ENCODE assay signal across 1 cellular context in the genomic region with DNA sequence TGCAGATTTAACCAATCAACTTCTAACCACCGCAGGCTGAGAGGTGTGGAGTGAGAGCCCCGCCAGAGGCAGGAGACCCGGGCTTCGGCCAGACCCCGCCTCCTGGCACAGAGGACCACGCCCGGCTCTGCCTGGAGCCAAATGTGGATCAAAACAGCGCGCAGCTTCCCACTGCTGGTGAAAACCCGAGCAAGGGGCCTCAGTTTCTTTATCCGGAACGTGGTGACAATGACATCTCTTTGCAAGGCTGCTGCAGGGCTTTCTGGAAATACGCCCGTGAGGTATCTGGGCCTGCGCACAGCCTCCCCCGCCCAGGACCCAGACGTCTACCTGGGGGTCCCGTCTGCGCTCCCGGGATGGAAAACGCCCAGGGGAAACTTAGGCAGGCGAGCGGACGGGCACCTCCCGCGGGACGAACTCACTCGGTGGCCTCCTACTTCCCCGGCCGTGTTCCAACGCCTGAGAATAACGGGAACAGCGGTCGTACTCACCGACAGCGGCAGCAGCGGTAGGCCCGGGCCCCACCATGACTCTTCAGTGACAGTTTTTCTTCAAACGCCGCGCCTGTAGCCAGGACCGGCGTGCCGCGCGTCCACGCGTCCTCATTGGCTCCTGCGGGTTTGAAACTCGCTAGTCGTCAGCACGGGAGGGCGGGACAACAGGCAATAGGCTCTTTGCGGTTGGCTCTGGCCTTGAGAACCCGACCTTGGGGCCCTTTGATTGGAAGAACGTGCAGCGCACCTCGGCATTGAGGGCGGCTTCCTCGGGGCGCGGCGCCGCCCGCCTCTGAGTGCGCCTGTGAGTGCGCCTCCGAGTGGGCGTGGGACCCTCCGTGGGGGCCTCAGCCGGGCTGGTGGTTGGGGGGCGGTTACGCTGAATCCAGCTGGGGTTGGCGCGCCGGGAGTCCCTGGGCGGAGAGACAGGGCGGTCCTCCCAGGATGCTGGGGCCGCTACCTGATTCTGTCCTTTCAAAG.
TF ChIP-seq lines count a peak whose summit lies in the region.

A gene with protein sequence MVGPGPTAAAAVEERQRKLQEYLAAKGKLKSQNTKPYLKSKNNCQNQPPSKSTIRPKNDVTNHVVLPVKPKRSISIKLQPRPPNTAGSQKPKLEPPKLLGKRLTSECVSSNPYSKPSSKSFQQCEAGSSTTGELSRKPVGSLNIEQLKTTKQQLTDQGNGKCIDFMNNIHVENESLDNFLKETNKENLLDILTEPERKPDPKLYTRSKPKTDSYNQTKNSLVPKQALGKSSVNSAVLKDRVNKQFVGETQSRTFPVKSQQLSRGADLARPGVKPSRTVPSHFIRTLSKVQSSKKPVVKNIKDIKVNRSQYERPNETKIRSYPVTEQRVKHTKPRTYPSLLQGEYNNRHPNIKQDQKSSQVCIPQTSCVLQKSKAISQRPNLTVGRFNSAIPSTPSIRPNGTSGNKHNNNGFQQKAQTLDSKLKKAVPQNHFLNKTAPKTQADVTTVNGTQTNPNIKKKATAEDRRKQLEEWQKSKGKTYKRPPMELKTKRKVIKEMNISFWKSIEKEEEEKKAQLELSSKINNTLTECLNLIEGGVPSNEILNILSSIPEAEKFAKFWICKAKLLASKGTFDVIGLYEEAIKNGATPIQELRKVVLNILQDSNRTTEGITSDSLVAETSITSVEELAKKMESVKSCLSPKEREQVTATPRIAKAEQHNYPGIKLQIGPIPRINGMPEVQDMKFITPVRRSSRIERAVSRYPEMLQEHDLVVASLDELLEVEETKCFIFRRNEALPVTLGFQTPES (minus strand): TSS at position 539 of the 974 bp plus-strand sequence. CDS start 11 bp downstream, at position 528.

TF ChIP-seq in GM12878, 131 proteins besides CTCF, POLR2A, EP300 and RAD21 (continued from another document and continues in another):
- TF ChIP-seq, protein P1, sequence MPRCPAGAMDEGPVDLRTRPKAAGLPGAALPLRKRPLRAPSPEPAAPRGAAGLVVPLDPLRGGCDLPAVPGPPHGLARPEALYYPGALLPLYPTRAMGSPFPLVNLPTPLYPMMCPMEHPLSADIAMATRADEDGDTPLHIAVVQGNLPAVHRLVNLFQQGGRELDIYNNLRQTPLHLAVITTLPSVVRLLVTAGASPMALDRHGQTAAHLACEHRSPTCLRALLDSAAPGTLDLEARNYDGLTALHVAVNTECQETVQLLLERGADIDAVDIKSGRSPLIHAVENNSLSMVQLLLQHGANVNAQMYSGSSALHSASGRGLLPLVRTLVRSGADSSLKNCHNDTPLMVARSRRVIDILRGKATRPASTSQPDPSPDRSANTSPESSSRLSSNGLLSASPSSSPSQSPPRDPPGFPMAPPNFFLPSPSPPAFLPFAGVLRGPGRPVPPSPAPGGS (IDR thresholded peaks at IDR 0.05; ENCODE audit: borderline replicate concordance, insufficient read depth, low read depth, low read length, poor library complexity, severe bottlenecking): no peak
- no peak for TF ChIP-seq CHD1 (IDR thresholded peaks at IDR 0.05; ENCODE audit: low read depth, low read length)
- no peak for TF ChIP-seq MYB (IDR thresholded peaks at IDR 0.05; ENCODE audit: borderline replicate concordance, low read depth, low read length)
- peak; percentile 39; the same call in 1 of the 2 replicates for TF ChIP-seq TAF1 (IDR thresholded peaks at IDR 0.05; ENCODE audit: borderline replicate concordance, low read depth, low read length)
- TF ChIP-seq SIN3A (IDR thresholded peaks at IDR 0.05; ENCODE audit: low read depth, low read length): peak; percentile 100
- TF ChIP-seq, protein P2, sequence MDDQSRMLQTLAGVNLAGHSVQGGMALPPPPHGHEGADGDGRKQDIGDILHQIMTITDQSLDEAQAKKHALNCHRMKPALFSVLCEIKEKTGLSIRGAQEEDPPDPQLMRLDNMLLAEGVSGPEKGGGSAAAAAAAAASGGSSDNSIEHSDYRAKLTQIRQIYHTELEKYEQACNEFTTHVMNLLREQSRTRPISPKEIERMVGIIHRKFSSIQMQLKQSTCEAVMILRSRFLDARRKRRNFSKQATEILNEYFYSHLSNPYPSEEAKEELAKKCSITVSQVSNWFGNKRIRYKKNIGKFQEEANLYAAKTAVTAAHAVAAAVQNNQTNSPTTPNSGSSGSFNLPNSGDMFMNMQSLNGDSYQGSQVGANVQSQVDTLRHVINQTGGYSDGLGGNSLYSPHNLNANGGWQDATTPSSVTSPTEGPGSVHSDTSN (IDR thresholded peaks at IDR 0.05; ENCODE audit: insufficient replicate concordance, low read depth, low read length): no peak
- no peak for TF ChIP-seq SUZ12 (IDR thresholded peaks at IDR 0.05; ENCODE audit: unreplicated experiment)
- TF ChIP-seq CREM (IDR thresholded peaks at IDR 0.05; ENCODE audit: low read depth): peak; percentile 92
- no peak; the same call in 1 of the 2 replicates for TF ChIP-seq EED (IDR thresholded peaks at IDR 0.05; ENCODE audit: low read depth)
- TF ChIP-seq, protein P3, sequence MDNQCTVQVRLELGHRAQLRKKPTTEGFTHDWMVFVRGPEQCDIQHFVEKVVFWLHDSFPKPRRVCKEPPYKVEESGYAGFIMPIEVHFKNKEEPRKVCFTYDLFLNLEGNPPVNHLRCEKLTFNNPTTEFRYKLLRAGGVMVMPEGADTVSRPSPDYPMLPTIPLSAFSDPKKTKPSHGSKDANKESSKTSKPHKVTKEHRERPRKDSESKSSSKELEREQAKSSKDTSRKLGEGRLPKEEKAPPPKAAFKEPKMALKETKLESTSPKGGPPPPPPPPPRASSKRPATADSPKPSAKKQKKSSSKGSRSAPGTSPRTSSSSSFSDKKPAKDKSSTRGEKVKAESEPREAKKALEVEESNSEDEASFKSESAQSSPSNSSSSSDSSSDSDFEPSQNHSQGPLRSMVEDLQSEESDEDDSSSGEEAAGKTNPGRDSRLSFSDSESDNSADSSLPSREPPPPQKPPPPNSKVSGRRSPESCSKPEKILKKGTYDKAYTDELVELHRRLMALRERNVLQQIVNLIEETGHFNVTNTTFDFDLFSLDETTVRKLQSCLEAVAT (IDR thresholded peaks at IDR 0.05): no peak; the same call in 1 of the 2 replicates
- TF ChIP-seq BMI1 (IDR thresholded peaks at IDR 0.05; ENCODE audit: borderline replicate concordance): no peak
- TF ChIP-seq, protein P4, sequence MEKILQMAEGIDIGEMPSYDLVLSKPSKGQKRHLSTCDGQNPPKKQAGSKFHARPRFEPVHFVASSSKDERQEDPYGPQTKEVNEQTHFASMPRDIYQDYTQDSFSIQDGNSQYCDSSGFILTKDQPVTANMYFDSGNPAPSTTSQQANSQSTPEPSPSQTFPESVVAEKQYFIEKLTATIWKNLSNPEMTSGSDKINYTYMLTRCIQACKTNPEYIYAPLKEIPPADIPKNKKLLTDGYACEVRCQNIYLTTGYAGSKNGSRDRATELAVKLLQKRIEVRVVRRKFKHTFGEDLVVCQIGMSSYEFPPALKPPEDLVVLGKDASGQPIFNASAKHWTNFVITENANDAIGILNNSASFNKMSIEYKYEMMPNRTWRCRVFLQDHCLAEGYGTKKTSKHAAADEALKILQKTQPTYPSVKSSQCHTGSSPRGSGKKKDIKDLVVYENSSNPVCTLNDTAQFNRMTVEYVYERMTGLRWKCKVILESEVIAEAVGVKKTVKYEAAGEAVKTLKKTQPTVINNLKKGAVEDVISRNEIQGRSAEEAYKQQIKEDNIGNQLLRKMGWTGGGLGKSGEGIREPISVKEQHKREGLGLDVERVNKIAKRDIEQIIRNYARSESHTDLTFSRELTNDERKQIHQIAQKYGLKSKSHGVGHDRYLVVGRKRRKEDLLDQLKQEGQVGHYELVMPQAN (conservative IDR thresholded peaks at IDR 0.05): peak; percentile 100
- TF ChIP-seq RCOR1 (conservative IDR thresholded peaks at IDR 0.05; ENCODE audit: low read depth, low read length): 0 out of 2 replicates have a peak, but pooled peaks have one; percentile 49
- no peak for TF ChIP-seq NFIC (IDR thresholded peaks at IDR 0.05; ENCODE audit: low read depth, low read length)
- peak; percentile 95 for TF ChIP-seq CHD2 (IDR thresholded peaks at IDR 0.05; ENCODE audit: borderline replicate concordance, low read depth, low read length)
- TF ChIP-seq, protein P5, sequence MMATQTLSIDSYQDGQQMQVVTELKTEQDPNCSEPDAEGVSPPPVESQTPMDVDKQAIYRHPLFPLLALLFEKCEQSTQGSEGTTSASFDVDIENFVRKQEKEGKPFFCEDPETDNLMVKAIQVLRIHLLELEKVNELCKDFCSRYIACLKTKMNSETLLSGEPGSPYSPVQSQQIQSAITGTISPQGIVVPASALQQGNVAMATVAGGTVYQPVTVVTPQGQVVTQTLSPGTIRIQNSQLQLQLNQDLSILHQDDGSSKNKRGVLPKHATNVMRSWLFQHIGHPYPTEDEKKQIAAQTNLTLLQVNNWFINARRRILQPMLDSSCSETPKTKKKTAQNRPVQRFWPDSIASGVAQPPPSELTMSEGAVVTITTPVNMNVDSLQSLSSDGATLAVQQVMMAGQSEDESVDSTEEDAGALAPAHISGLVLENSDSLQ (IDR thresholded peaks at IDR 0.05): peak; percentile 47; the same call in 1 of the 2 replicates
- TF ChIP-seq BACH1 (IDR thresholded peaks at IDR 0.05; ENCODE audit: borderline replicate concordance): peak; percentile 63; the same call in 1 of the 2 replicates
- TF ChIP-seq, protein P6, sequence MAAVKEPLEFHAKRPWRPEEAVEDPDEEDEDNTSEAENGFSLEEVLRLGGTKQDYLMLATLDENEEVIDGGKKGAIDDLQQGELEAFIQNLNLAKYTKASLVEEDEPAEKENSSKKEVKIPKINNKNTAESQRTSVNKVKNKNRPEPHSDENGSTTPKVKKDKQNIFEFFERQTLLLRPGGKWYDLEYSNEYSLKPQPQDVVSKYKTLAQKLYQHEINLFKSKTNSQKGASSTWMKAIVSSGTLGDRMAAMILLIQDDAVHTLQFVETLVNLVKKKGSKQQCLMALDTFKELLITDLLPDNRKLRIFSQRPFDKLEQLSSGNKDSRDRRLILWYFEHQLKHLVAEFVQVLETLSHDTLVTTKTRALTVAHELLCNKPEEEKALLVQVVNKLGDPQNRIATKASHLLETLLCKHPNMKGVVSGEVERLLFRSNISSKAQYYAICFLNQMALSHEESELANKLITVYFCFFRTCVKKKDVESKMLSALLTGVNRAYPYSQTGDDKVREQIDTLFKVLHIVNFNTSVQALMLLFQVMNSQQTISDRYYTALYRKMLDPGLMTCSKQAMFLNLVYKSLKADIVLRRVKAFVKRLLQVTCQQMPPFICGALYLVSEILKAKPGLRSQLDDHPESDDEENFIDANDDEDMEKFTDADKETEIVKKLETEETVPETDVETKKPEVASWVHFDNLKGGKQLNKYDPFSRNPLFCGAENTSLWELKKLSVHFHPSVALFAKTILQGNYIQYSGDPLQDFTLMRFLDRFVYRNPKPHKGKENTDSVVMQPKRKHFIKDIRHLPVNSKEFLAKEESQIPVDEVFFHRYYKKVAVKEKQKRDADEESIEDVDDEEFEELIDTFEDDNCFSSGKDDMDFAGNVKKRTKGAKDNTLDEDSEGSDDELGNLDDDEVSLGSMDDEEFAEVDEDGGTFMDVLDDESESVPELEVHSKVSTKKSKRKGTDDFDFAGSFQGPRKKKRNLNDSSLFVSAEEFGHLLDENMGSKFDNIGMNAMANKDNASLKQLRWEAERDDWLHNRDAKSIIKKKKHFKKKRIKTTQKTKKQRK (IDR thresholded peaks at IDR 0.05; ENCODE audit: low read depth, low read length): peak; percentile 61; the same call in 1 of the 2 replicates
- no peak for TF ChIP-seq YBX1 (IDR thresholded peaks at IDR 0.05)
- TF ChIP-seq SPI1 (IDR thresholded peaks at IDR 0.05; ENCODE audit: borderline replicate concordance, insufficient read depth, low read depth, low read length): no peak
- TF ChIP-seq LARP7 (IDR thresholded peaks at IDR 0.05): 0 out of 2 replicates have a peak, but pooled peaks have one; percentile 40
- peak; percentile 80 for TF ChIP-seq RFX5 (IDR thresholded peaks at IDR 0.05; ENCODE audit: low read depth, low read length)
- TF ChIP-seq CREB1 (IDR thresholded peaks at IDR 0.05; ENCODE audit: low read depth): peak; percentile 96
- TF ChIP-seq FOS (IDR thresholded peaks at IDR 0.05; ENCODE audit: borderline replicate concordance, extremely low read depth, insufficient read length): peak; percentile 56
- TF ChIP-seq ZNF207 (IDR thresholded peaks at IDR 0.05; ENCODE audit: borderline replicate concordance): 0 out of 2 replicates have a peak, but pooled peaks have one; percentile 38
- no peak for TF ChIP-seq TARDBP (IDR thresholded peaks at IDR 0.05; ENCODE audit: borderline replicate concordance)
- TF ChIP-seq RB1 (IDR thresholded peaks at IDR 0.05; ENCODE audit: borderline replicate concordance): peak; percentile 20; the same call in 1 of the 2 replicates
- TF ChIP-seq SRF (IDR thresholded peaks at IDR 0.05; ENCODE audit: low read depth in 2 of 2, low read length in 2 of 2): no peak
- no peak for TF ChIP-seq SIX5 (IDR thresholded peaks at IDR 0.05; ENCODE audit: low read depth, low read length, severe bottlenecking)
- TF ChIP-seq SREBF1 (IDR thresholded peaks at IDR 0.05; ENCODE audit: low read length): no peak
- TF ChIP-seq, protein P7, sequence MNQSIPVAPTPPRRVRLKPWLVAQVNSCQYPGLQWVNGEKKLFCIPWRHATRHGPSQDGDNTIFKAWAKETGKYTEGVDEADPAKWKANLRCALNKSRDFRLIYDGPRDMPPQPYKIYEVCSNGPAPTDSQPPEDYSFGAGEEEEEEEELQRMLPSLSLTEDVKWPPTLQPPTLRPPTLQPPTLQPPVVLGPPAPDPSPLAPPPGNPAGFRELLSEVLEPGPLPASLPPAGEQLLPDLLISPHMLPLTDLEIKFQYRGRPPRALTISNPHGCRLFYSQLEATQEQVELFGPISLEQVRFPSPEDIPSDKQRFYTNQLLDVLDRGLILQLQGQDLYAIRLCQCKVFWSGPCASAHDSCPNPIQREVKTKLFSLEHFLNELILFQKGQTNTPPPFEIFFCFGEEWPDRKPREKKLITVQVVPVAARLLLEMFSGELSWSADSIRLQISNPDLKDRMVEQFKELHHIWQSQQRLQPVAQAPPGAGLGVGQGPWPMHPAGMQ (IDR thresholded peaks at IDR 0.05; ENCODE audit: borderline replicate concordance): no peak
- TF ChIP-seq, protein P8, sequence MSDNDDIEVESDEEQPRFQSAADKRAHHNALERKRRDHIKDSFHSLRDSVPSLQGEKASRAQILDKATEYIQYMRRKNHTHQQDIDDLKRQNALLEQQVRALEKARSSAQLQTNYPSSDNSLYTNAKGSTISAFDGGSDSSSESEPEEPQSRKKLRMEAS (IDR thresholded peaks at IDR 0.05; ENCODE audit: low read depth, low read length): peak; percentile 85; the same call in 1 of the 2 replicates
- TF ChIP-seq JUND (IDR thresholded peaks at IDR 0.05; ENCODE audit: low read depth, low read length): no peak
- TF ChIP-seq ZSCAN29 (IDR thresholded peaks at IDR 0.05): no peak
- TF ChIP-seq SREBF2 (IDR thresholded peaks at IDR 0.05; ENCODE audit: low read length): no peak
- TF ChIP-seq NR2C2 (IDR thresholded peaks at IDR 0.05; ENCODE audit: borderline replicate concordance, control insufficient read depth, insufficient read length, low read depth): no peak
- no peak for TF ChIP-seq STAT3 (IDR thresholded peaks at IDR 0.05; ENCODE audit: low read depth, low read length)
- TF ChIP-seq NRF1 (conservative IDR thresholded peaks at IDR 0.05; ENCODE audit: low read depth, low read length): no peak
- TF ChIP-seq, protein P9, sequence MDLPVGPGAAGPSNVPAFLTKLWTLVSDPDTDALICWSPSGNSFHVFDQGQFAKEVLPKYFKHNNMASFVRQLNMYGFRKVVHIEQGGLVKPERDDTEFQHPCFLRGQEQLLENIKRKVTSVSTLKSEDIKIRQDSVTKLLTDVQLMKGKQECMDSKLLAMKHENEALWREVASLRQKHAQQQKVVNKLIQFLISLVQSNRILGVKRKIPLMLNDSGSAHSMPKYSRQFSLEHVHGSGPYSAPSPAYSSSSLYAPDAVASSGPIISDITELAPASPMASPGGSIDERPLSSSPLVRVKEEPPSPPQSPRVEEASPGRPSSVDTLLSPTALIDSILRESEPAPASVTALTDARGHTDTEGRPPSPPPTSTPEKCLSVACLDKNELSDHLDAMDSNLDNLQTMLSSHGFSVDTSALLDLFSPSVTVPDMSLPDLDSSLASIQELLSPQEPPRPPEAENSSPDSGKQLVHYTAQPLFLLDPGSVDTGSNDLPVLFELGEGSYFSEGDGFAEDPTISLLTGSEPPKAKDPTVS (IDR thresholded peaks at IDR 0.05; ENCODE audit: low read depth, low read length): no peak
